8 cellular contexts compared by ENCODE assay signal in genomic region chr2:46062637-46063412, GRCh38.
A peak's percentile ranks its signal among the peaks of the same experiment; 100 is the strongest.
DNase-seq lines count a peak whose midpoint lies in the region; ATAC-seq, FAIRE-seq and TF ChIP-seq lines count a peak whose summit lies in the region.

No MANE protein-coding gene starts in this region.

- peak overlapping the region; percentile 48 for H3K4me2 ChIP-seq in A549

- TF ChIP-seq POLR2A in A549 (IDR thresholded peaks at IDR 0.05; ENCODE audit: low read length) = no peak

- H3K9me3 ChIP-seq in A549 = no peaks in the 10 kb centered on the region

- peaks cover 51% of the 10 kb centered on the region for H3K4me1 ChIP-seq in A549

- ATAC-seq in A549 (peak; percentile 58 to 74; a peak in 5 of 6 replicates), HG02759 (IDR thresholded peaks at IDR 0.05; ENCODE audit: unreplicated experiment) (no peak)

- TF ChIP-seq EP300 in A549 (IDR thresholded peaks at IDR 0.05) = no peak

- H3K4me3 ChIP-seq in A549 = no peak overlapping the region

- DNase-seq in A549 (ENCODE audit: low read depth in 1 of 2, low spot score in 1 of 2) (peak; percentile 76 to 86), GM19240 (ENCODE audit: insufficient read length, low spot score) (peak; percentile 58), NCI-H2227 (lab: John Stamatoyannopoulos, UW; ENCODE audit: unreplicated experiment) (peak; percentile 87), caudate nucleus (lab: John Stamatoyannopoulos, UW) (peak in 49 of 61 donors; percentile 2 to 73 (median 32)), kidney glomerular epithelial cell (lab: John Stamatoyannopoulos, UW) (peak; percentile 48)
- peak; percentile 30 to 66 (median 38) for DNase-seq in activated CD4-positive, CD25-positive, alpha-beta regulatory T cell (lab: John Stamatoyannopoulos, UW)
- DNase-seq in stimulated activated CD4-positive, alpha-beta T cell treated with anti-CD3 and anti-CD28 coated beads, Interleukin-1b, Interleukin-23, amount 100 ng/mL, for 48 hours = peak; percentile 73

- CTCF ChIA-PET in A549 (lab: Yijun Ruan, JAX) = interaction anchor here (0.6 to 4.0 kb wide), 101 partner anchors 8 to 420 kb away, joined by 3 to 39 read pairs (median 4); partner anchors contain the start of gene EPAS1

- peak; percentile 95 for TF ChIP-seq CTCF in A549 (IDR thresholded peaks at IDR 0.05)

- 37% methylated on average over 15 of the region's 15 CpGs for WGBS in A549 (ENCODE audit: missing lambda C conversion rate)

- peak; percentile 86 for FAIRE-seq in A549 (lab: Jason Lieb, UNC)

- H3K27ac ChIP-seq in A549 (peak overlapping the region; percentile 65 to 91), caudate nucleus (ENCODE audit: low read depth, low read length) (no peak overlapping the region)

- POLR2A ChIA-PET in A549 (lab: Yijun Ruan, JAX) = interaction anchor here (0.8 to 2.4 kb wide), 3 partner anchors 36 to 234 kb away, joined by 3 to 23 read pairs (median 6); partner anchors contain the start of gene EPAS1

- peak; percentile 96 to 97 for TF ChIP-seq RAD21 in A549 (conservative IDR thresholded peaks at IDR 0.05 in 1 of 2, IDR thresholded peaks at IDR 0.05 in 1 of 2)

TF ChIP-seq in A549, 52 proteins besides CTCF, POLR2A, EP300 and RAD21:
- TF ChIP-seq MAX (IDR thresholded peaks at IDR 0.05) = no peak
- no peak for TF ChIP-seq EHMT2 (IDR thresholded peaks at IDR 0.05; ENCODE audit: low read depth)
- TF ChIP-seq KDM5A (IDR thresholded peaks at IDR 0.05) = no peak
- TF ChIP-seq CEBPB (IDR thresholded peaks at IDR 0.05) = peak in 1 of 2 experiments; percentile 60; a peak in 2 of 4 replicates
- no peak for TF ChIP-seq JUN (IDR thresholded peaks at IDR 0.05)
- TF ChIP-seq CHD2 (IDR thresholded peaks at IDR 0.05; ENCODE audit: low read length, partially characterized antibody) = peak; percentile 23
- TF ChIP-seq HOXB5 (CRISPR knock-in tag; IDR thresholded peaks at IDR 0.05) = no peak
- TF ChIP-seq EHF (CRISPR knock-in tag; IDR thresholded peaks at IDR 0.05) = no peak
- no peak for TF ChIP-seq ZC3H11A (IDR thresholded peaks at IDR 0.05)
- TF ChIP-seq POLR2AphosphoS2 (conservative IDR thresholded peaks at IDR 0.05; ENCODE audit: low read length) = no peak
- TF ChIP-seq FOSL2 (IDR thresholded peaks at IDR 0.05) = no peak
- TF ChIP-seq FOSL2 (CRISPR knock-in tag; IDR thresholded peaks at IDR 0.05) = peak; percentile 17; the same call in 1 of the 2 replicates
- no peak for TF ChIP-seq FOSB (CRISPR knock-in tag; IDR thresholded peaks at IDR 0.05)
- peak; percentile 98 for TF ChIP-seq SMC3 (IDR thresholded peaks at IDR 0.05)
- TF ChIP-seq MYC (IDR thresholded peaks at IDR 0.05; ENCODE audit: borderline replicate concordance, low read length) = no peak
- no peak for TF ChIP-seq HOXB13 (CRISPR knock-in tag; IDR thresholded peaks at IDR 0.05; ENCODE audit: low read depth)

Comparison
In these comparisons a context has a peak if more than half of its experiments do, and no peak if none do; other contexts are left out.
1. DNase-seq: peak in every context shown above with its lines; median percentile 87 in NCI-H2227; 81 in A549; 73 in stimulated activated CD4-positive, alpha-beta T cell treated with anti-CD3 and anti-CD28 coated beads, Interleukin-1b, Interleukin-23, amount 100 ng/mL, for 48 hours; 58 in GM19240; 48 in kidney glomerular epithelial cell; 38 in activated CD4-positive, CD25-positive, alpha-beta regulatory T cell; 32 in caudate nucleus.